In the genomic region with DNA sequence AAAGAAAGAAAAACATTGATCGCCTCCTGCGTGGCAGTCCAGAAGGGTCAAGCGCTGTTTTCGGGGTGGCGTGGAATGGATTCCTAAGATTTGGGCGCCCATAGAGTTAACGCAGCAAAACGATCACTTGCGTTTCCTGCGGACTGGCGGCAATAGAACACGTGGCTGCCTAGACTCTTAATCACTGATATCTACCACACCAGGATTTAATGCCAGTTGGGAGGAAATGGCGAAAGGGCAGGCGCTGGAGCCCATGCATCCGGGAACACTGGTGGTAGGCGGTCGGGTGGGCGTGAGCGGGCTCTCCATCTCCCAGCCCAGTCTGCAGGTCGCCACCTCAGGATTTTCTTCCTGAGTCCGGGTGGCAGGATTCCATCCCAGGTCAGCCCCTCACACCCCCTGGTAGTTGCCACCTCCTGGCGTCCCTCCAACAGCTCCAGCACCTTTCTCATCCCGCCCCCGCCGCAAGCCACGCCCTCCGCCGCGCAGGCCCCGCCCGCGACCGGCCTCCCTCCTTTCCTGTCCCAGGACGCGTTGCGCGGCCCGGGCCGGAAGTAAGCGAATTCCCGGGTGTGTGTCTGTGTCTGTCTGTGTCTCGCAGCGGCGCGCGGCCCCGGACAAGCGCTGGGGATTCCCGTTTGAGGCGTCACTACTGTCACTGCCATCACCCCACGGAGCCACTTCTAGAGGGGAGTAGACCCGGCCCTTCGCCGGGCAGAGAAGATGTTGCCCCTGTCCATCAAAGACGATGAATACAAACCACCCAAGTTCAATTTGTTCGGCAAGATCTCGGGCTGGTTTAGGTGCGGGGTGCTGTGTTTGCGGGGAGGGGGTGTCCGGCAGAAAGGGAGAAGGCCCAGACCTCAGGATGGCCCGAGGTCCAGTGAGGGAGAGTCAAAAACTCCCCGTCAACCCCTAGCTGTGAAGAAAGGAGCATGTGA, we compare ENCODE assay signal across 8 cellular contexts.
DNase-seq lines count a peak whose midpoint lies in the region; ATAC-seq lines count a peak whose summit lies in the region.

A gene with protein sequence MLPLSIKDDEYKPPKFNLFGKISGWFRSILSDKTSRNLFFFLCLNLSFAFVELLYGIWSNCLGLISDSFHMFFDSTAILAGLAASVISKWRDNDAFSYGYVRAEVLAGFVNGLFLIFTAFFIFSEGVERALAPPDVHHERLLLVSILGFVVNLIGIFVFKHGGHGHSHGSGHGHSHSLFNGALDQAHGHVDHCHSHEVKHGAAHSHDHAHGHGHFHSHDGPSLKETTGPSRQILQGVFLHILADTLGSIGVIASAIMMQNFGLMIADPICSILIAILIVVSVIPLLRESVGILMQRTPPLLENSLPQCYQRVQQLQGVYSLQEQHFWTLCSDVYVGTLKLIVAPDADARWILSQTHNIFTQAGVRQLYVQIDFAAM (plus strand): TSS at position 551 of the 941 bp plus-strand sequence. CDS start 173 bp downstream, at position 724.

- DNase-seq in AG20443 (ENCODE audit: low spot score) = peak; percentile 97
- DNase-seq in NCI-H446 treated with DMSO at 0.1 percent for 48 hours (lab: John Stamatoyannopoulos, UW) = peak; percentile 86
- DNase-seq in activated CD4-positive, CD25-positive, alpha-beta regulatory T cell treated with anti-CD3 and anti-CD28 coated beads, Interleukin-2, amount 50 U/mL, for 72 hours = peak; percentile 97
- peak; percentile 92 for DNase-seq in cerebellar cortex (ENCODE audit: low spot score)
- DNase-seq in islet precursor cell = peak; percentile 98
- peak; percentile 97 for DNase-seq in stimulated activated CD4-positive, alpha-beta T cell treated with anti-CD3 and anti-CD28 coated beads, Interleukin-12 subunit alpha, Interleukin-12 subunit beta, amount 100 ng/mL, for 4 hours

- ATAC-seq in GM19035 (IDR thresholded peaks at IDR 0.05; ENCODE audit: unreplicated experiment) (peak; percentile 74), HG03342 (IDR thresholded peaks at IDR 0.05; ENCODE audit: unreplicated experiment) (peak; percentile 72)

Comparison
In these comparisons a context has a peak if more than half of its experiments do, and no peak if none do; other contexts are left out.
1. Peak in every context shown above with its lines: DNase-seq and ATAC-seq.